ENCODE assay signal across 1 cellular context in the genomic region with DNA sequence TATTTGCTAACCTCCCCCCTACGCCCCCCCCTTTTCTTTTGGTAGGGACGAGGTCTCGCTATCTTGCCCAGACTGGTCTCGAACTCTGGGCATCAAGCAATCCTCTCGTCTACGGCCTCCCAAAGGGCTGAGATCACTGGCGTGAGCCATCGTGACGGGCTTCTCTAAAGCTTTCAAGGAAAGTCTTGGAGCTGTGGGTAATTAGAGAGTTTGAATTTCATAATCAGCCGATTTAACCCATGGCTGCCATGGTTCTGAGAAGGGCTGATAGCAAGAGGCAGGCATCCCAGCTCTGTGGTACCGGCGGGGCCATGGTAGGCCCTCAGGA.
TF ChIP-seq lines count a peak whose summit lies in the region.

No MANE protein-coding gene starts in this region.

TF ChIP-seq in K562, 482 proteins besides CTCF, POLR2A, EP300 and RAD21:
- TF ChIP-seq SP2 (IDR thresholded peaks at IDR 0.05; ENCODE audit: extremely low read depth, low read depth, low read length, poor library complexity, severe bottlenecking), result no peak
